Comparison of ENCODE assay signal across 2 cellular contexts in genomic region chr2:87704572-87705323, GRCh38. TPM values are rescaled to one million over a fixed set of nuclear protein-coding genes. Genes with fewer than 3 reads are reported as not detected.
"Had no signal": no experiment of that assay in that cellular context is flagged by ENCODE, and none has a peak within 500 bp of the region (broad histone marks: within the 10 kb centered on the region; RNA-seq: fewer than 3 reads in every experiment).

No MANE protein-coding gene starts in this region.

RNA-seq across cellular contexts. Expression of gene PLGLB2, which starts 43.1 kb away (rescaled TPM):
- total RNA-seq: ascending aorta, epithelial cell of proximal tubule had no signal
